ENCODE assay signal across 19 cellular contexts in genomic region chr7:7428806-7429205, GRCh38.
A peak's percentile ranks its signal among the peaks of the same experiment; 100 is the strongest.
DNase-seq lines count a peak whose midpoint lies in the region; ATAC-seq and TF ChIP-seq lines count a peak whose summit lies in the region.
"Had no signal": no experiment of that assay in that cellular context is flagged by ENCODE, and none has a peak within 500 bp of the region (broad histone marks: within the 10 kb centered on the region; RNA-seq: fewer than 3 reads in every experiment).

No MANE protein-coding gene starts in this region.

- no peak for TF ChIP-seq CTCF in fibroblast of the aortic adventitia (IDR thresholded peaks at IDR 0.05; ENCODE audit: insufficient read depth, low read length)

- no peak overlapping the region for H3K4me3 ChIP-seq in fibroblast of the aortic adventitia (ENCODE audit: low read depth, low read length)
- H3K4me3 ChIP-seq: sigmoid colon had no signal

- no peak for ATAC-seq in HG02678 (IDR thresholded peaks at IDR 0.05; ENCODE audit: unreplicated experiment)
- ATAC-seq: activated CD4-positive, alpha-beta T cell treated with anti-CD3 and anti-CD28 coated beads for 36 hours; esophagus mucosa; left colon had no signal

- DNase-seq in GM04503 (ENCODE audit: low read depth) = peak; percentile 49
- peak; percentile 90 for DNase-seq in RPMI7951 (ENCODE audit: low read depth)
- DNase-seq in fibroblast of the aortic adventitia (ENCODE audit: low read depth) = peak; percentile 39
- DNase-seq in stromal cell of bone marrow (ENCODE audit: low read depth) = peak; percentile 77
- DNase-seq in NCI-H2196 (lab: John Stamatoyannopoulos, UW; ENCODE audit: unreplicated experiment) = no peak
- DNase-seq in T-helper 1 cell = no peak
- DNase-seq: activated CD4-positive, alpha-beta T cell treated with anti-CD3 and anti-CD28 coated beads for 36 hours; activated effector memory CD4-positive, alpha-beta T cell treated with anti-CD3 and anti-CD28 coated beads, Interleukin-2, amount 50 U/mL, for 16 hours; aorta; CD4-positive, CD25-positive, alpha-beta regulatory T cell; dermis blood vessel endothelial cell; DMS79; left colon; NCI-H1436; NCI-H510A; nucleus accumbens; sigmoid colon had no signal

Comparison
In these comparisons a context has a peak if more than half of its experiments do, and no peak if none do; other contexts are left out.
1. DNase-seq: peak in GM04503 (single experiment), RPMI7951 (single experiment), fibroblast of the aortic adventitia (single experiment) and stromal cell of bone marrow (single experiment); none in NCI-H2196 (single experiment) and T-helper 1 cell (0 of 5).